Comparison of ENCODE assay signal across 11 cellular contexts in genomic region chr5:6660704-6661103, GRCh38. TPM values are rescaled to one million over a fixed set of nuclear protein-coding genes. Genes with fewer than 3 reads are reported as not detected.
DNase-seq lines count a peak whose midpoint lies in the region; ATAC-seq and TF ChIP-seq lines count a peak whose summit lies in the region.
"Had no signal": no experiment of that assay in that cellular context is flagged by ENCODE, and none has a peak within 500 bp of the region (broad histone marks: within the 10 kb centered on the region; RNA-seq: fewer than 3 reads in every experiment).

No MANE protein-coding gene starts in this region.

- ATAC-seq in GM19372 (IDR thresholded peaks at IDR 0.05; ENCODE audit: low read depth, unreplicated experiment) (peak; percentile 51), HG02884 (IDR thresholded peaks at IDR 0.05; ENCODE audit: unreplicated experiment) (peak; percentile 47)
- ATAC-seq: left cardiac atrium had no signal

- no peak for TF ChIP-seq CTCF in GM12864 (IDR thresholded peaks at IDR 0.05; ENCODE audit: low read depth, low read length, missing control alignments)

- H3K9ac ChIP-seq in mesendoderm (ENCODE audit: low read length) = no peak overlapping the region

- H3K23ac ChIP-seq in mesendoderm (ENCODE audit: low read length) = no peak overlapping the region

- no peak overlapping the region for H3K27ac ChIP-seq in mesendoderm (ENCODE audit: low read depth, low read length)
- H3K27ac ChIP-seq: esophagus squamous epithelium, prostate gland had no signal

- no CpG with 5 or more reads among the region's 3 CpGs for WGBS in mesendoderm (ENCODE audit: extremely low coverage, insufficient coverage, low lambda C conversion rate)

- H2AK5ac ChIP-seq in mesendoderm (ENCODE audit: low read length) = no peak overlapping the region

- no peak overlapping the region for H2BK120ac ChIP-seq in mesendoderm (ENCODE audit: low read depth, low read length)

- H4K5ac ChIP-seq in mesendoderm (ENCODE audit: low read length) = no peak overlapping the region

- no peaks in the 10 kb centered on the region for H3K27me3 ChIP-seq in mesendoderm (ENCODE audit: insufficient read depth, low read length, poor library complexity)
- H3K27me3 ChIP-seq: esophagus squamous epithelium had no signal

- no peak overlapping the region for H3K4me2 ChIP-seq in mesendoderm (ENCODE audit: low read length)

- no peaks in the 10 kb centered on the region for H3K4me1 ChIP-seq in mesendoderm (ENCODE audit: control insufficient read depth, low read depth, low read length)
- H3K4me1 ChIP-seq: esophagus squamous epithelium, prostate gland had no signal

- no peak overlapping the region for H2BK15ac ChIP-seq in mesendoderm (replicated peaks; ENCODE audit: low read depth)

- peaks cover 3% of the 10 kb centered on the region for H3K36me3 ChIP-seq in mesendoderm (ENCODE audit: control insufficient read depth, insufficient read depth, low read length)
- H3K36me3 ChIP-seq: prostate gland had no signal

- no peak for DNase-seq in GM12864 (ENCODE audit: low read depth)
- DNase-seq in NAMALWA (ENCODE audit: low spot score) = peak; percentile 92
- DNase-seq in stimulated activated CD4-positive, alpha-beta T cell treated with anti-CD3 and anti-CD28 coated beads, Interleukin-4, amount 100 ng/mL, for 1 hour = no peak
- no peak for DNase-seq in GM03348 (ENCODE audit: low spot score)
- DNase-seq in mesendoderm = no peak
- no peak for DNase-seq in activated CD4-positive, CD25-positive, alpha-beta regulatory T cell (lab: John Stamatoyannopoulos, UW)
- DNase-seq: esophagus squamous epithelium, left cardiac atrium had no signal

- H3K56ac ChIP-seq in mesendoderm (ENCODE audit: low read length) = no peak overlapping the region

- H3K4ac ChIP-seq in mesendoderm (ENCODE audit: low read depth, low read length) = no peak overlapping the region

- H3K4me3 ChIP-seq in GM12864 (ENCODE audit: low read depth, low read length) = peak overlapping the region; percentile 14; the same call in 1 of the 2 replicates
- H3K4me3 ChIP-seq in mesendoderm (ENCODE audit: low read length) = no peak overlapping the region
- H3K4me3 ChIP-seq: esophagus squamous epithelium, prostate gland had no signal

- H3K18ac ChIP-seq in mesendoderm (ENCODE audit: low read length) = no peak overlapping the region

- H2BK5ac ChIP-seq in mesendoderm (ENCODE audit: low read length) = no peak overlapping the region

- H3K79me2 ChIP-seq in mesendoderm (ENCODE audit: control insufficient read depth, insufficient read depth, low read length) = no peaks in the 10 kb centered on the region

- no peak overlapping the region for H4K8ac ChIP-seq in mesendoderm (ENCODE audit: low read depth, low read length)

- no peaks in the 10 kb centered on the region for H3K79me1 ChIP-seq in mesendoderm (ENCODE audit: low read length)

RNA-seq across cellular contexts. Expression of gene SRD5A1, which starts 27.5 kb away (rescaled TPM):
- 11.2 TPM for polyA plus RNA-seq in mesendoderm (2013, experiment 1 of 2)
- 11.9 TPM for polyA plus RNA-seq in mesendoderm (2013, experiment 2 of 2)

RNA-seq across cellular contexts. Expression of gene NSUN2, which starts 27.9 kb away (rescaled TPM):
- polyA plus RNA-seq in mesendoderm (2013, experiment 1 of 2) = 90.6 TPM
- polyA plus RNA-seq in mesendoderm (2013, experiment 2 of 2) = 87.8 TPM

RNA-seq across cellular contexts. Expression of gene TENT4A, which starts 52.5 kb away (rescaled TPM):
- 17.2 TPM for polyA plus RNA-seq in mesendoderm (2013, experiment 1 of 2)
- polyA plus RNA-seq in mesendoderm (2013, experiment 2 of 2) = 17.1 TPM
